ENCODE assay signal across 8 cellular contexts in genomic region chr14:21104448-21105060, GRCh38. TPM values are rescaled to one million over a fixed set of nuclear protein-coding genes. Genes with fewer than 3 reads are reported as not detected.
DNase-seq lines count a peak whose midpoint lies in the region; ATAC-seq and TF ChIP-seq lines count a peak whose summit lies in the region.

No MANE protein-coding gene starts in this region.

- POLR2A ChIA-PET in RWPE1 (lab: Yijun Ruan, JAX; ENCODE audit: low non-redundant PET), result interaction anchor here (1.1 kb wide), 1 partner anchor 34 kb away, joined by 4 read pairs; the partner anchor contains the start of gene ARHGEF40

- TF ChIP-seq EP300 in transverse colon (IDR thresholded peaks at IDR 0.05; ENCODE audit: low read depth), result no peak

- peak; percentile 96 for TF ChIP-seq CTCF in RWPE1 (conservative IDR thresholded peaks at IDR 0.05; ENCODE audit: low read depth)
- peak; percentile 27 for TF ChIP-seq CTCF in glutamatergic neuron (IDR thresholded peaks at IDR 0.05; ENCODE audit: partially characterized antibody, unreplicated experiment)
- TF ChIP-seq CTCF in transverse colon (IDR thresholded peaks at IDR 0.05), result peak; percentile 90 to 99 (median 97)

- H3K9me3 ChIP-seq in transverse colon, result no peaks in the 10 kb centered on the region

- no peaks in the 10 kb centered on the region for H3K36me3 Mint-ChIP-seq in activated naive CD8-positive, alpha-beta T cell
- H3K36me3 Mint-ChIP-seq in glutamatergic neuron (ENCODE audit: unreplicated experiment), result no peaks in the 10 kb centered on the region

- in situ Hi-C loops in transverse colon (cut with MboI; ENCODE audit: low pct_ligation_motif_present in 1 of 4, low pct_unique_long_range_greater_than_20kb in 1 of 4, low sequenced_read_pairs in 3 of 4), result no loop called here

- H3K4me3 ChIP-seq in transverse colon, result peak overlapping the region; percentile 39 to 57 (median 50)

- no peaks in the 10 kb centered on the region for H3K9me3 Mint-ChIP-seq in activated naive CD8-positive, alpha-beta T cell (ENCODE audit: low read depth)
- peaks cover 5% of the 10 kb centered on the region for H3K9me3 Mint-ChIP-seq in glutamatergic neuron (ENCODE audit: unreplicated experiment)

- H3K4me1 ChIP-seq in transverse colon, result peaks cover 42 to 65% (median 57%) of the 10 kb centered on the region in 4 donors

- peak; percentile 34 for ATAC-seq in GM21786 (IDR thresholded peaks at IDR 0.05; ENCODE audit: unreplicated experiment)

- no peaks in the 10 kb centered on the region for H3K27me3 Mint-ChIP-seq in activated naive CD8-positive, alpha-beta T cell
- peaks cover 2% of the 10 kb centered on the region for H3K27me3 Mint-ChIP-seq in glutamatergic neuron (ENCODE audit: unreplicated experiment)

- no peaks in the 10 kb centered on the region for H3K36me3 ChIP-seq in transverse colon

- DNase-seq in DMS53 (lab: John Stamatoyannopoulos, UW) (peak; percentile 79), LoVo (ENCODE audit: low spot score) (peak; percentile 78), RWPE1 (ENCODE audit: low spot score) (peak; percentile 73), glutamatergic neuron (peak; percentile 82), occipital lobe (lab: John Stamatoyannopoulos, UW) (peak; percentile 79), transverse colon (peak; percentile 87)

- H3K4me1 Mint-ChIP-seq in activated naive CD8-positive, alpha-beta T cell (ENCODE audit: low read depth), result peaks cover 13% of the 10 kb centered on the region
- H3K4me1 Mint-ChIP-seq in glutamatergic neuron (ENCODE audit: low read depth, unreplicated experiment), result peaks cover 35% of the 10 kb centered on the region

- CTCF ChIA-PET in RWPE1 (lab: Yijun Ruan, JAX), result interaction anchor here (0.5 to 6.9 kb wide), 19 partner anchors 9 to 190 kb away, joined by 3 to 72 read pairs (median 5); partner anchors contain the start of genes ARHGEF40 and OR5AU1

- 4 to 22% methylated on average over 1 to 8 of the region's 8 CpGs for WGBS in transverse colon (ENCODE audit: low coverage in 1 of 2), 2 donors

- H3K27ac ChIP-seq in RWPE1 (peak overlapping the region; percentile 98), transverse colon (peak overlapping the region; percentile 91 to 99 (median 96))

- no peaks in the 10 kb centered on the region for H3K27me3 ChIP-seq in transverse colon

- TF ChIP-seq POLR2A in transverse colon (IDR thresholded peaks at IDR 0.05), result no peak

- intact Hi-C loops in transverse colon (cut with DNase I; ENCODE audit: low total_unique reads), result loop anchor here (1.0 to 5.0 kb wide), 2 partner anchors 12 to 92 kb away; no protein-coding TSS in a partner anchor

- H3K27ac Mint-ChIP-seq in activated naive CD8-positive, alpha-beta T cell, result peak overlapping the region; percentile 94
- H3K27ac Mint-ChIP-seq in glutamatergic neuron (ENCODE audit: unreplicated experiment), result peak overlapping the region; percentile 89

- H3K4me3 Mint-ChIP-seq in activated naive CD8-positive, alpha-beta T cell, result peak overlapping the region; percentile 88
- H3K4me3 Mint-ChIP-seq in glutamatergic neuron (ENCODE audit: unreplicated experiment), result peak overlapping the region; percentile 98

RNA-seq across cellular contexts. Expression of gene TMEM253, which starts 3.7 kb away (rescaled TPM):
- total RNA-seq in glutamatergic neuron (ENCODE audit: unreplicated experiment) (0.64 TPM), occipital lobe (not detected), transverse colon (10 to 100 TPM; 13.1 to 63.7 (median 41.9) TPM)

RNA-seq across cellular contexts. Expression of gene ZNF219, which starts 6.1 kb away (rescaled TPM):
- total RNA-seq in glutamatergic neuron (ENCODE audit: unreplicated experiment) (103 TPM), occipital lobe (9.7 TPM), transverse colon (100 to 1,000 TPM in 2 of 4 donors, 10 to 100 TPM in 2; 68.4 to 135 (median 94.5) TPM)

RNA-seq across cellular contexts. Expression of gene ARHGEF40, which starts 34.5 kb away (rescaled TPM):
- 42.4 TPM for total RNA-seq in glutamatergic neuron (ENCODE audit: unreplicated experiment)
- total RNA-seq in occipital lobe, result 15.9 TPM
- total RNA-seq in transverse colon, result 100 to 1,000 TPM in 1 of 4 donors, 10 to 100 TPM in 3; 55.6 to 138 (median 62.2) TPM

RNA-seq across cellular contexts. Expression of gene RNASE8, which starts 46.9 kb away (rescaled TPM):
- not detected for total RNA-seq in glutamatergic neuron (ENCODE audit: unreplicated experiment)
- not detected for total RNA-seq in occipital lobe
- not detected for total RNA-seq in transverse colon

RNA-seq across cellular contexts. Expression of gene OR5AU1, which starts 51.3 kb away (rescaled TPM):
- total RNA-seq in glutamatergic neuron (ENCODE audit: unreplicated experiment) (not detected), occipital lobe (not detected), transverse colon (not detected)

Comparison
In these comparisons a context has a peak if more than half of its experiments do, and no peak if none do; other contexts are left out.
1. Peak in every context shown above with its lines: DNase-seq, ATAC-seq, H3K4me3 ChIP-seq and H3K27ac ChIP-seq.
2. CTCF ChIP-seq: peak in every context shown above with its lines; median percentile 97 in transverse colon; 96 in RWPE1; 27 in glutamatergic neuron.